In genomic region chr5:154776167-154776566, GRCh38 we compare ENCODE assay signal across 17 cellular contexts. TPM values are rescaled to one million over a fixed set of nuclear protein-coding genes. Genes with fewer than 3 reads are reported as not detected.
A peak's percentile ranks its signal among the peaks of the same experiment; 100 is the strongest.
DNase-seq lines count a peak whose midpoint lies in the region; ATAC-seq lines count a peak whose summit lies in the region.
"Had no signal": no experiment of that assay in that cellular context is flagged by ENCODE, and none has a peak within 500 bp of the region (broad histone marks: within the 10 kb centered on the region; RNA-seq: fewer than 3 reads in every experiment).

No MANE protein-coding gene starts in this region.

- H4K12ac ChIP-seq in trophoblast cell (ENCODE audit: low read depth, low read length): no peak overlapping the region

- H3K4me3 Mint-ChIP-seq in activated CD4-positive, alpha-beta memory T cell treated with anti-CD3 and anti-CD28 coated beads for 36 hours: no peak overlapping the region
- no peak overlapping the region for H3K4me3 Mint-ChIP-seq in activated CD4-positive, alpha-beta memory T cell treated with anti-CD3 and anti-CD28 coated beads, Interleukin-2, amount 10 ng/mL, durations not matched to agents 7 days and 5 days
- H3K4me3 Mint-ChIP-seq: central memory CD8-positive, alpha-beta T cell had no signal

- no peak overlapping the region for H2AK5ac ChIP-seq in trophoblast cell (ENCODE audit: low read length)

- H2AFZ ChIP-seq in trophoblast cell (ENCODE audit: insufficient read depth, low read length, poor library complexity): no peak overlapping the region
- H2AFZ ChIP-seq: PC-9 had no signal

- no peak for DNase-seq in activated CD4-positive, alpha-beta memory T cell treated with anti-CD3 and anti-CD28 coated beads for 36 hours
- DNase-seq in activated CD4-positive, alpha-beta memory T cell treated with anti-CD3 and anti-CD28 coated beads, Interleukin-2, amount 10 ng/mL, durations not matched to agents 7 days and 5 days: no peak
- peak in 49 of 76 experiments; percentile 5 to 66 (median 35) for DNase-seq in HUDEP-2 (lab: John Stamatoyannopoulos, UW; ENCODE audit: unreplicated experiment in 76 of 76)
- DNase-seq in effector memory CD4-positive, alpha-beta T cell: no peak
- no peak for DNase-seq in trophoblast cell
- DNase-seq in posterior vena cava (ENCODE audit: low spot score): no peak
- DNase-seq: ACHN; activated CD4-positive, CD25-positive, alpha-beta regulatory T cell treated with anti-CD3 and anti-CD28 coated beads, Interleukin-2, amount 50 U/mL, for 72 hours; Caco-2; NCI-H1694 treated with DMSO at 0.1 percent for 48 hours; NCI-H446 treated with DMSO at 0.1 percent for 48 hours; occipital lobe; PC-9; stimulated activated CD4-positive, alpha-beta T cell treated with anti-CD3 and anti-CD28 coated beads, Interleukin-2, amount 100 ng/mL, for 48 hours had no signal

- H3K4me2 ChIP-seq in trophoblast cell (ENCODE audit: low read length): no peak overlapping the region
- H3K4me2 ChIP-seq: PC-9 had no signal

- no peak overlapping the region for H3K23ac ChIP-seq in trophoblast cell (ENCODE audit: low read length)

- no peaks in the 10 kb centered on the region for H3K9me3 Mint-ChIP-seq in activated CD4-positive, alpha-beta memory T cell treated with anti-CD3 and anti-CD28 coated beads for 36 hours
- H3K9me3 Mint-ChIP-seq in activated CD4-positive, alpha-beta memory T cell treated with anti-CD3 and anti-CD28 coated beads, Interleukin-2, amount 10 ng/mL, durations not matched to agents 7 days and 5 days: no peaks in the 10 kb centered on the region
- H3K9me3 Mint-ChIP-seq: central memory CD8-positive, alpha-beta T cell had no signal

- no peak overlapping the region for H3K18ac ChIP-seq in trophoblast cell (ENCODE audit: low read length)

- peaks cover 26% of the 10 kb centered on the region for H3K4me1 ChIP-seq in effector memory CD4-positive, alpha-beta T cell (ENCODE audit: control insufficient read depth, insufficient read depth, low read length, poor library complexity, severe bottlenecking)
- H3K4me1 ChIP-seq in trophoblast cell (ENCODE audit: control insufficient read depth in 1 of 2, insufficient read depth in 2 of 2, low read length in 2 of 2): peaks cover 10 to 17% of the 10 kb centered on the region in 2 experiments

- intact Hi-C loops in activated CD4-positive, alpha-beta memory T cell treated with anti-CD3 and anti-CD28 coated beads for 36 hours (cut with micrococcal nuclease): no loop called here
- intact Hi-C loops in posterior vena cava (cut with DNase I): no loop called here

- H4K91ac ChIP-seq in trophoblast cell (ENCODE audit: low read depth, low read length): no peak overlapping the region

- H3K4me3 ChIP-seq in effector memory CD4-positive, alpha-beta T cell (ENCODE audit: insufficient read depth, low read depth, low read length, poor library complexity, severe bottlenecking): no peak overlapping the region
- no peak overlapping the region for H3K4me3 ChIP-seq in trophoblast cell (ENCODE audit: low read depth, low read length)
- H3K4me3 ChIP-seq: PC-9 had no signal

- no peaks in the 10 kb centered on the region for H3K36me3 ChIP-seq in effector memory CD4-positive, alpha-beta T cell (ENCODE audit: control insufficient read depth, insufficient read depth, low read length)
- H3K36me3 ChIP-seq in trophoblast cell (ENCODE audit: control insufficient read depth in 1 of 2, insufficient read depth in 2 of 2, low read length in 2 of 2): peaks cover 3 to 5% of the 10 kb centered on the region in 2 experiments

- H3K27ac Mint-ChIP-seq in activated CD4-positive, alpha-beta memory T cell treated with anti-CD3 and anti-CD28 coated beads for 36 hours: peak overlapping the region; percentile 0
- no peak overlapping the region for H3K27ac Mint-ChIP-seq in activated CD4-positive, alpha-beta memory T cell treated with anti-CD3 and anti-CD28 coated beads, Interleukin-2, amount 10 ng/mL, durations not matched to agents 7 days and 5 days

- no CpG with 5 or more reads among the region's 1 CpG for WGBS in trophoblast cell (ENCODE audit: extremely low coverage, insufficient coverage, insufficient read length)

- no peak overlapping the region for H2BK12ac ChIP-seq in trophoblast cell (ENCODE audit: low read length)

- no peak overlapping the region for H2BK5ac ChIP-seq in trophoblast cell (ENCODE audit: low read depth, low read length, poor library complexity)

- no peaks in the 10 kb centered on the region for H3K27me3 Mint-ChIP-seq in activated CD4-positive, alpha-beta memory T cell treated with anti-CD3 and anti-CD28 coated beads for 36 hours
- H3K27me3 Mint-ChIP-seq in activated CD4-positive, alpha-beta memory T cell treated with anti-CD3 and anti-CD28 coated beads, Interleukin-2, amount 10 ng/mL, durations not matched to agents 7 days and 5 days: no peaks in the 10 kb centered on the region
- H3K27me3 Mint-ChIP-seq: central memory CD8-positive, alpha-beta T cell had no signal

- peaks cover 2% of the 10 kb centered on the region for H3K79me1 ChIP-seq in trophoblast cell (ENCODE audit: low read length)

- POLR2A ChIA-PET in activated CD4-positive, alpha-beta memory T cell treated with anti-CD3 and anti-CD28 coated beads for 36 hours (lab: Charles Lee): no interaction called here
- POLR2A ChIA-PET in activated CD4-positive, alpha-beta memory T cell treated with anti-CD3 and anti-CD28 coated beads, Interleukin-2, amount 10 ng/mL, durations not matched to agents 7 days and 5 days (lab: Charles Lee): no interaction called here

- ATAC-seq in HG03039 (IDR thresholded peaks at IDR 0.05; ENCODE audit: unreplicated experiment): no peak
- ATAC-seq in GM21529 (IDR thresholded peaks at IDR 0.05; ENCODE audit: unreplicated experiment): no peak

- H4K8ac ChIP-seq in trophoblast cell (ENCODE audit: low read depth, low read length): no peak overlapping the region

- H3K4ac ChIP-seq in trophoblast cell (ENCODE audit: low read depth, low read length): peak overlapping the region; percentile 65

- peaks cover 38% of the 10 kb centered on the region for H3K79me2 ChIP-seq in trophoblast cell (ENCODE audit: control insufficient read depth, insufficient read depth, low read length, poor library complexity)

- peaks cover 5% of the 10 kb centered on the region for H3K36me3 Mint-ChIP-seq in activated CD4-positive, alpha-beta memory T cell treated with anti-CD3 and anti-CD28 coated beads for 36 hours
- H3K36me3 Mint-ChIP-seq in activated CD4-positive, alpha-beta memory T cell treated with anti-CD3 and anti-CD28 coated beads, Interleukin-2, amount 10 ng/mL, durations not matched to agents 7 days and 5 days (ENCODE audit: low read depth): peaks cover 4% of the 10 kb centered on the region

- H3K27me3 ChIP-seq in effector memory CD4-positive, alpha-beta T cell (replicated peaks; ENCODE audit: control insufficient read depth, insufficient read depth, low read length, poor library complexity, severe bottlenecking): no peaks in the 10 kb centered on the region
- no peaks in the 10 kb centered on the region for H3K27me3 ChIP-seq in trophoblast cell (ENCODE audit: insufficient read depth, low read length)

- peak overlapping the region; percentile 46 for H3K27ac ChIP-seq in effector memory CD4-positive, alpha-beta T cell (ENCODE audit: insufficient read depth, low read length, poor library complexity, severe bottlenecking)
- H3K27ac ChIP-seq in trophoblast cell (ENCODE audit: low read depth, low read length): no peak overlapping the region
- H3K27ac ChIP-seq: PC-9 had no signal

- no peak overlapping the region for H3K14ac ChIP-seq in trophoblast cell (ENCODE audit: low read length)

- CTCF ChIA-PET in activated CD4-positive, alpha-beta memory T cell treated with anti-CD3 and anti-CD28 coated beads for 36 hours (lab: Charles Lee): interaction anchor here (2.1 kb wide), 1 partner anchor 18 kb away, joined by 4 read pairs; no protein-coding TSS in a partner anchor
- CTCF ChIA-PET in activated CD4-positive, alpha-beta memory T cell treated with anti-CD3 and anti-CD28 coated beads, Interleukin-2, amount 10 ng/mL, durations not matched to agents 7 days and 5 days (lab: Charles Lee): no interaction called here

- no peak overlapping the region for H2BK120ac ChIP-seq in trophoblast cell (ENCODE audit: insufficient read depth, low read length, poor library complexity)

- H3K9ac ChIP-seq in trophoblast cell (ENCODE audit: low read length): no peak overlapping the region

- peaks cover 57% of the 10 kb centered on the region for H3K4me1 Mint-ChIP-seq in activated CD4-positive, alpha-beta memory T cell treated with anti-CD3 and anti-CD28 coated beads for 36 hours (ENCODE audit: low read depth)
- H3K4me1 Mint-ChIP-seq in activated CD4-positive, alpha-beta memory T cell treated with anti-CD3 and anti-CD28 coated beads, Interleukin-2, amount 10 ng/mL, durations not matched to agents 7 days and 5 days: peaks cover 32% of the 10 kb centered on the region

- H3K9me3 ChIP-seq in effector memory CD4-positive, alpha-beta T cell (ENCODE audit: control insufficient read depth, low read length): no peaks in the 10 kb centered on the region
- peaks cover 2% of the 10 kb centered on the region for H3K9me3 ChIP-seq in trophoblast cell (ENCODE audit: insufficient read depth, low read depth, low read length)
- H3K9me3 ChIP-seq: Caco-2 had no signal

RNA-seq across cellular contexts. Expression of gene LARP1, which starts 21.0 kb away (rescaled TPM):
- 100 to 1,000 TPM; 186 to 201 TPM for total RNA-seq in activated CD4-positive, alpha-beta memory T cell treated with anti-CD3 and anti-CD28 coated beads for 36 hours
- 100 to 1,000 TPM; 174 to 177 TPM for total RNA-seq in activated CD4-positive, alpha-beta memory T cell treated with anti-CD3 and anti-CD28 coated beads, Interleukin-2, amount 10 ng/mL, durations not matched to agents 7 days and 5 days
- 106 and 113 TPM in 2 replicates for polyA plus RNA-seq in trophoblast cell (2013)
- 100 to 1,000 TPM; 111 to 128 TPM for total RNA-seq in posterior vena cava

Comparison
In these comparisons a context has a peak if more than half of its experiments do, and no peak if none do; other contexts are left out.
1. DNase-seq: peak in HUDEP-2 (49 of 76); none in activated CD4-positive, alpha-beta memory T cell treated with anti-CD3 and anti-CD28 coated beads for 36 hours (single experiment), activated CD4-positive, alpha-beta memory T cell treated with anti-CD3 and anti-CD28 coated beads, Interleukin-2, amount 10 ng/mL, durations not matched to agents 7 days and 5 days (single experiment), effector memory CD4-positive, alpha-beta T cell (0 of 3), trophoblast cell (0 of 2) and posterior vena cava (single experiment).